Comparison of ENCODE assay signal across 14 cellular contexts in the genomic region with DNA sequence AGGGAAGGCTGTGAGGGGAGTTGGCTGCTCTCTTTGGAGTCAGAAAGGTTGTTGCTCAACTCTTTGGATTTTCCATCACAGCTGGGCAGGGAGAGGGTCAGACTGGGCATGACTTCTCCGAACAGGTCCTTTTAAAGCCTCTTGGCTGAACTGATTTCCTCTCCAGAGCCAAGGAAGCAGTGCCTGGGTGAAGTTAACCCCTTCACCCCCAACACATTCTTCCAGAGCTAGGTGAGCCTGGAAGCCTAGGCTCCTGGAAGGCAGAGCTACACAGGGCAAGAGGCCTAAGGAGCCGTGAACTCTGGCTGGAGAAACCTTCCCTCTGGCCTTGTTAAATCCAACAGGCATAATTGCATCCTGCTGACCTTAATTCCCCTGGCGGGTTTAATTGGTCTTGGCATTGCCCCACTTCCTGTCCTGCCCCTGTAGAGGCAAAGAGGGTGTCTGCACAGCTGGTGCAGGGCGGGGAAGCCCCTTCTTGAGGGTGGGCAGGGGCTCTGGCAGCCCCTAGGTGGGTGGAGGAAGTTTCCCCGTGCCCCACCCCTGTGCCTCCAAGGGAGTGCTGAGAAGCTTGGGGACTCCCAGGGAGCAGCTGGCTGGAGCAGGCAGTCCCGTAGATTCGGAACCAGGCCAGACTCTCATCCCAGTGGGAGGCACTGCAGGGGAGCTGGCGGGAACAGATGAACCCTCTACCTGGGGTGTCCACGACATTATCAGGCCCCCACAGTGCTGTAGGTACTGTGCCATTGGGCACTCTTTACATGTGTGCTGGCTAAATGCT. TPM values are rescaled to one million over a fixed set of nuclear protein-coding genes. Genes with fewer than 3 reads are reported as not detected.
DNase-seq lines count a peak whose midpoint lies in the region; ATAC-seq and TF ChIP-seq lines count a peak whose summit lies in the region.
"Had no signal": no experiment of that assay in that cellular context is flagged by ENCODE, and none has a peak within 500 bp of the region (broad histone marks: within the 10 kb centered on the region; RNA-seq: fewer than 3 reads in every experiment).

No MANE protein-coding gene starts in this region.

- H3K9me3 ChIP-seq in Panc1 (ENCODE audit: control insufficient read depth, insufficient read depth, low read depth, low read length) (no peaks in the 10 kb centered on the region), right cardiac atrium (ENCODE audit: control insufficient read depth, low read length) (no peaks in the 10 kb centered on the region), upper lobe of right lung (no peaks in the 10 kb centered on the region)
- H3K9me3 ChIP-seq: suprapubic skin had no signal

- TF ChIP-seq CTCF in Panc1 (IDR thresholded peaks at IDR 0.05) (no peak), upper lobe of right lung (IDR thresholded peaks at IDR 0.05) (no peak), GM10248 (IDR thresholded peaks at IDR 0.05; ENCODE audit: control extremely low read depth, extremely low read depth, low read depth, missing control alignments) (no peak)

- H3K4me3 ChIP-seq in Panc1 (ENCODE audit: low read depth in 2 of 2, low read length in 2 of 2), result no peak overlapping the region
- H3K4me3 ChIP-seq in right cardiac atrium (ENCODE audit: low read length), result no peak overlapping the region
- no peak overlapping the region for H3K4me3 ChIP-seq in upper lobe of right lung
- H3K4me3 ChIP-seq: neural progenitor cell, suprapubic skin had no signal

- DNase-seq in Right ventricle myocardium superior, result no peak
- DNase-seq in cardiac septum (ENCODE audit: low spot score), result no peak
- no peak for DNase-seq in Panc1 (ENCODE audit: low read depth, low spot score)
- DNase-seq in right cardiac atrium, result no peak
- no peak for DNase-seq in upper lobe of right lung
- no peak for DNase-seq in GM10248 (ENCODE audit: extremely low spot score)
- no peak for DNase-seq in T-helper 2 cell
- DNase-seq: activated naive CD4-positive, alpha-beta T cell treated with anti-CD3 and anti-CD28 coated beads, Interleukin-2, amount 50 U/mL, for 16 hours; CD4-positive, CD25-positive, alpha-beta regulatory T cell; stimulated activated CD4-positive, alpha-beta T cell treated with anti-CD3 and anti-CD28 coated beads, Interleukin-4, amount 100 ng/mL, for 1 hour had no signal

- in situ Hi-C loops in Panc1 (cut with HindIII; ENCODE audit: low pct_unique_long_range_greater_than_20kb, low sequenced_read_pairs), result no loop called here

- POLR2A ChIA-PET in Panc1 (lab: Charles Lee) (no interaction called here), GM10248 (lab: Yijun Ruan, JAX) (no interaction called here)

- ATAC-seq in Right ventricle myocardium superior (ENCODE audit: poor library complexity) (peak; percentile 34), Panc1 (peak; percentile 58), right cardiac atrium (peak; percentile 13 to 36), upper lobe of right lung (peak; percentile 67), GM21390 (IDR thresholded peaks at IDR 0.05; ENCODE audit: unreplicated experiment) (no peak)

- CTCF ChIA-PET in Panc1 (lab: Charles Lee), result interaction anchor here (0.9 to 1.2 kb wide), 2 partner anchors 31 to 153 kb away, joined by 3 read pairs; no protein-coding TSS in a partner anchor
- CTCF ChIA-PET in GM10248 (lab: Yijun Ruan, JAX), result interaction anchor here (0.9 to 15.0 kb wide), 6 partner anchors 21 to 37 kb away, joined by 3 to 154 read pairs (median 6); partner anchors contain the start of gene FOXS1

- intact Hi-C loops in Right ventricle myocardium superior (cut with DNase I) (no loop called here), cardiac septum (cut with DNase I) (no loop called here), Panc1 (cut with micrococcal nuclease; ENCODE audit: unreplicated experiment) (no loop called here), right cardiac atrium (cut with DNase I) (no loop called here), upper lobe of right lung (cut with DNase I) (no loop called here)

- H3K27ac ChIP-seq in Panc1 (ENCODE audit: low read length) (peak overlapping the region; percentile 44), right cardiac atrium (ENCODE audit: low read length) (no peak overlapping the region), upper lobe of right lung (no peak overlapping the region)
- H3K27ac ChIP-seq: KMS-11, neural progenitor cell, suprapubic skin had no signal

- H3K4me1 ChIP-seq in Panc1 (ENCODE audit: control insufficient read depth, insufficient read depth, low read length), result peaks cover 31% of the 10 kb centered on the region
- peaks cover 13% of the 10 kb centered on the region for H3K4me1 ChIP-seq in right cardiac atrium (ENCODE audit: control insufficient read depth, insufficient read depth, low read length)
- H3K4me1 ChIP-seq in upper lobe of right lung, result peaks cover 11% of the 10 kb centered on the region

- BruUV-seq in Panc1 (replicated peaks; lab: Mats Ljungman, UMichigan), result no TSS peak

- WGBS in right cardiac atrium, result 32% methylated on average over 9 of the region's 9 CpGs

- H3K36me3 ChIP-seq in Panc1 (ENCODE audit: control insufficient read depth, insufficient read depth, low read length), result no peaks in the 10 kb centered on the region
- H3K36me3 ChIP-seq in upper lobe of right lung, result no peaks in the 10 kb centered on the region
- H3K36me3 ChIP-seq: neural progenitor cell, suprapubic skin had no signal

- no peaks in the 10 kb centered on the region for H3K27me3 ChIP-seq in Panc1 (ENCODE audit: control insufficient read depth, insufficient read depth, low read length)
- no peaks in the 10 kb centered on the region for H3K27me3 ChIP-seq in right cardiac atrium (ENCODE audit: control insufficient read depth, insufficient read depth)
- H3K27me3 ChIP-seq in upper lobe of right lung, result no peaks in the 10 kb centered on the region
- H3K27me3 ChIP-seq: neural progenitor cell, suprapubic skin had no signal

RNA-seq across cellular contexts. Expression of gene MYLK2, which starts 3.6 kb away (rescaled TPM):
- 0.19 TPM for total RNA-seq in Right ventricle myocardium superior
- 0.11 TPM for total RNA-seq in cardiac septum
- total RNA-seq in Panc1 (2021; ENCODE audit: unreplicated experiment), result 0.87 TPM
- 0.15 TPM for polyA plus RNA-seq in Panc1 (2012; ENCODE audit: insufficient read length)
- 1 to 10 TPM in 1 of 4 donors, under 1 TPM in 3; 0.51 to 2.0 (median 0.83) TPM for total RNA-seq in right cardiac atrium
- polyA plus RNA-seq in right cardiac atrium, result 0.54 TPM
- total RNA-seq in upper lobe of right lung, result not detected
- total RNA-seq: CD4-positive, CD25-positive, alpha-beta regulatory T cell; suprapubic skin had no signal
- polyA plus RNA-seq: CD4-positive, CD25-positive, alpha-beta regulatory T cell had no signal

RNA-seq across cellular contexts. Expression of gene FOXS1, which starts 29.8 kb away (rescaled TPM):
- total RNA-seq in Right ventricle myocardium superior (0.62 TPM), cardiac septum (6.1 TPM), Panc1 (2021; ENCODE audit: unreplicated experiment) (6.3 TPM), right cardiac atrium (1 to 10 TPM; 2.0 to 4.3 (median 3.5) TPM), upper lobe of right lung (3.3 TPM)
- 6.0 TPM for polyA plus RNA-seq in Panc1 (2012; ENCODE audit: insufficient read length)
- polyA plus RNA-seq in right cardiac atrium, result 3.0 TPM
- total RNA-seq: CD4-positive, CD25-positive, alpha-beta regulatory T cell; suprapubic skin had no signal
- polyA plus RNA-seq: CD4-positive, CD25-positive, alpha-beta regulatory T cell had no signal

RNA-seq across cellular contexts. Expression of gene DUSP15, which starts 54.7 kb away (rescaled TPM):
- total RNA-seq in Right ventricle myocardium superior (2.5 TPM), cardiac septum (3.4 TPM), Panc1 (2021; ENCODE audit: unreplicated experiment) (23.6 TPM), right cardiac atrium (1 to 10 TPM; 6.6 to 8.3 (median 7.1) TPM), upper lobe of right lung (2.4 TPM)
- 16.1 TPM for polyA plus RNA-seq in Panc1 (2012; ENCODE audit: insufficient read length)
- polyA plus RNA-seq in right cardiac atrium, result 11.0 TPM
- total RNA-seq: CD4-positive, CD25-positive, alpha-beta regulatory T cell had no signal
- polyA plus RNA-seq: CD4-positive, CD25-positive, alpha-beta regulatory T cell had no signal

RNA-seq across cellular contexts. Expression of gene TTLL9, which starts 54.8 kb away (rescaled TPM):
- total RNA-seq in Right ventricle myocardium superior, result not detected
- not detected for total RNA-seq in cardiac septum
- 2.1 TPM for total RNA-seq in Panc1 (2021; ENCODE audit: unreplicated experiment)
- polyA plus RNA-seq in Panc1 (2012; ENCODE audit: insufficient read length), result 3.1 TPM
- under 1 TPM in 2 of 4 donors, not detected in 2; 0.15 to 0.19 TPM for total RNA-seq in right cardiac atrium
- polyA plus RNA-seq in right cardiac atrium, result 0.14 TPM
- 0.49 TPM for total RNA-seq in upper lobe of right lung
- total RNA-seq: CD4-positive, CD25-positive, alpha-beta regulatory T cell had no signal
- polyA plus RNA-seq: CD4-positive, CD25-positive, alpha-beta regulatory T cell had no signal
